11 cellular contexts compared by ENCODE assay signal in genomic region chr6:33430334-33430733, GRCh38. TPM values are rescaled to one million over a fixed set of nuclear protein-coding genes. Genes with fewer than 3 reads are reported as not detected.
DNase-seq lines count a peak whose midpoint lies in the region; ATAC-seq and TF ChIP-seq lines count a peak whose summit lies in the region.
"Had no signal": no experiment of that assay in that cellular context is flagged by ENCODE, and none has a peak within 500 bp of the region (broad histone marks: within the 10 kb centered on the region; RNA-seq: fewer than 3 reads in every experiment).

No MANE protein-coding gene starts in this region.

- H3K27ac ChIP-seq in OCI-LY1 (ENCODE audit: low read depth, low read length, poor library complexity, severe bottlenecking) (peak overlapping the region; percentile 60), dorsolateral prefrontal cortex (peak overlapping the region in 32 of 59 donors; percentile 4 to 98 (median 84)), neural cell (ENCODE audit: low read length) (peak overlapping the region; percentile 81)
- H3K27ac ChIP-seq: GM23248, thyroid gland had no signal

- peak overlapping the region; percentile 80 for H3K4me2 ChIP-seq in OCI-LY1 (ENCODE audit: low read length)
- peak overlapping the region; percentile 96 for H3K4me2 ChIP-seq in neural cell (ENCODE audit: low read length)

- H4K20me1 ChIP-seq in OCI-LY1 (ENCODE audit: insufficient read depth, low read length) (no peaks in the 10 kb centered on the region), neural cell (ENCODE audit: insufficient read depth) (no peaks in the 10 kb centered on the region)

- H3K27me3 ChIP-seq in OCI-LY1 (ENCODE audit: insufficient read depth, low read length) (no peaks in the 10 kb centered on the region), dorsolateral prefrontal cortex (no peaks in the 10 kb centered on the region), neural cell (ENCODE audit: insufficient read depth, low read depth, low read length) (no peaks in the 10 kb centered on the region)
- H3K27me3 ChIP-seq: thyroid gland had no signal

- no peak overlapping the region for H3K4me3 ChIP-seq in GM12865 (ENCODE audit: low read depth, low read length)
- peak overlapping the region; percentile 31 for H3K4me3 ChIP-seq in OCI-LY1 (ENCODE audit: low read depth, low read length, poor library complexity, severe bottlenecking)
- H3K4me3 ChIP-seq in dorsolateral prefrontal cortex: peak overlapping the region in 49 of 59 donors; percentile 0 to 80 (median 60)
- H3K4me3 ChIP-seq in neural cell (ENCODE audit: low read length): peak overlapping the region; percentile 87
- H3K4me3 ChIP-seq: GM23248, thyroid gland had no signal

- DNase-seq in GM12865 (ENCODE audit: low read depth) (peak; percentile 57), dorsolateral prefrontal cortex (no peak), cerebellar cortex (ENCODE audit: low spot score) (no peak)
- DNase-seq in activated effector memory CD4-positive, alpha-beta T cell treated with Interleukin-2 at 50 U/mL for 16 hours: no peak
- DNase-seq: NCI-H524 treated with DMSO at 0.1 percent for 48 hours had no signal

- TF ChIP-seq CTCF in GM12865 (IDR thresholded peaks at IDR 0.05; ENCODE audit: insufficient read depth, low read depth, low read length, missing control alignments): no peak
- no peak for TF ChIP-seq CTCF in OCI-LY1 (IDR thresholded peaks at IDR 0.05; ENCODE audit: low read length)
- no peak for TF ChIP-seq CTCF in dorsolateral prefrontal cortex (IDR thresholded peaks at IDR 0.05 in 54 of 56, conservative IDR thresholded peaks at IDR 0.05 in 2 of 56; ENCODE audit: low read depth in 1 of 56, partially characterized antibody in 56 of 56)
- no peak for TF ChIP-seq CTCF in neural cell (IDR thresholded peaks at IDR 0.05; ENCODE audit: poor library complexity, severe bottlenecking)

- TF ChIP-seq EP300 in neural cell (conservative IDR thresholded peaks at IDR 0.05; ENCODE audit: poor library complexity, severe bottlenecking): no peak

- 0 out of 2 replicates have a peak, but pooled peaks cover 3% of the 10 kb centered on the region for H3K36me3 ChIP-seq in OCI-LY1 (ENCODE audit: insufficient read depth, low read length)
- no peaks in the 10 kb centered on the region for H3K36me3 ChIP-seq in neural cell (ENCODE audit: insufficient read depth, low read length)

- H3K9me3 ChIP-seq in OCI-LY1 (ENCODE audit: low read length) (no peaks in the 10 kb centered on the region), neural cell (ENCODE audit: low read length) (no peaks in the 10 kb centered on the region)
- H3K9me3 ChIP-seq: thyroid gland had no signal

- no peak for TF ChIP-seq RAD21 in neural cell (conservative IDR thresholded peaks at IDR 0.05)

- no peaks in the 10 kb centered on the region for H3K9me2 ChIP-seq in OCI-LY1 (ENCODE audit: low read depth, low read length)
- H3K9me2 ChIP-seq in neural cell (ENCODE audit: insufficient read depth, low read length): no peaks in the 10 kb centered on the region

- intact Hi-C loops in dorsolateral prefrontal cortex (cut with DNase I): no loop called here

- no peak overlapping the region for H2AFZ ChIP-seq in OCI-LY1 (ENCODE audit: low read length)
- no peak overlapping the region for H2AFZ ChIP-seq in neural cell (ENCODE audit: low read depth, low read length)
- H2AFZ ChIP-seq: GM23248 had no signal

- ATAC-seq in GM19035 (IDR thresholded peaks at IDR 0.05; ENCODE audit: unreplicated experiment) (no peak), GM18867 (IDR thresholded peaks at IDR 0.05; ENCODE audit: unreplicated experiment) (no peak)

- H3K4me1 ChIP-seq in OCI-LY1 (ENCODE audit: insufficient read depth, low read length, severe bottlenecking): peaks cover 63% of the 10 kb centered on the region

- H3K9ac ChIP-seq in OCI-LY1 (ENCODE audit: low read length): peak overlapping the region; percentile 3; the same call in 1 of the 2 replicates
- peak overlapping the region; percentile 81 for H3K9ac ChIP-seq in neural cell (ENCODE audit: low read length)
- H3K9ac ChIP-seq: GM23248 had no signal

- 0 out of 2 replicates have a peak, but pooled peaks cover 5% of the 10 kb centered on the region for H3F3A ChIP-seq in OCI-LY1 (ENCODE audit: insufficient read depth, low read length)
- H3F3A ChIP-seq in neural cell (ENCODE audit: insufficient read depth, low read length, poor library complexity, severe bottlenecking): no peaks in the 10 kb centered on the region

- no peaks in the 10 kb centered on the region for H3K79me2 ChIP-seq in OCI-LY1 (ENCODE audit: insufficient read depth, low read length)
- H3K79me2 ChIP-seq in neural cell (replicated peaks; ENCODE audit: insufficient read depth, low read length): peaks cover 42% of the 10 kb centered on the region

TF ChIP-seq in neural cell, 6 proteins besides CTCF, POLR2A, EP300 and RAD21:
- TF ChIP-seq SMC3 (conservative IDR thresholded peaks at IDR 0.05; ENCODE audit: poor library complexity) (no peak), EZH2 (IDR thresholded peaks at IDR 0.05; ENCODE audit: borderline replicate concordance, insufficient read depth, low read length, poor library complexity, severe bottlenecking) (no peak), TAF1 (IDR thresholded peaks at IDR 0.05; ENCODE audit: low read depth) (no peak), MXI1 (conservative IDR thresholded peaks at IDR 0.05; ENCODE audit: poor library complexity, severe bottlenecking) (no peak), POLR2AphosphoS5 (IDR thresholded peaks at IDR 0.05) (no peak), REST (IDR thresholded peaks at IDR 0.05; ENCODE audit: borderline replicate concordance) (no peak)
TF ChIP-seq in neural cell: peak in this region for 0.

RNA-seq across cellular contexts. Expression of gene SYNGAP1, which starts 10.5 kb away (rescaled TPM):
- 100 to 1,000 TPM in 65 of 120 experiments, 10 to 100 TPM in 55; 41.7 to 147 (median 101) TPM for total RNA-seq in dorsolateral prefrontal cortex
- polyA plus RNA-seq in neural cell: 4.3 and 5.9 TPM in 2 replicates
- polyA minus RNA-seq in neural cell: 24.0 and 24.1 TPM in 2 replicates

RNA-seq across cellular contexts. Expression of gene CUTA, which starts 12.4 kb away (rescaled TPM):
- total RNA-seq in dorsolateral prefrontal cortex: 100 to 1,000 TPM; 118 to 222 (median 177) TPM
- 341 and 343 TPM in 2 replicates for polyA plus RNA-seq in neural cell
- polyA minus RNA-seq in neural cell: 124 and 125 TPM in 2 replicates

RNA-seq across cellular contexts. Expression of gene PHF1, which starts 19.5 kb away (rescaled TPM):
- 100 to 1,000 TPM in 37 of 120 experiments, 10 to 100 TPM in 83; 71.0 to 137 (median 93.5) TPM for total RNA-seq in dorsolateral prefrontal cortex
- 102 and 112 TPM in 2 replicates for polyA plus RNA-seq in neural cell
- polyA minus RNA-seq in neural cell: 33.4 and 34.6 TPM in 2 replicates

RNA-seq across cellular contexts. Expression of gene ZBTB9, which starts 24.0 kb away (rescaled TPM):
- total RNA-seq in dorsolateral prefrontal cortex: 10 to 100 TPM in 12 of 120 experiments, 1 to 10 TPM in 108; 1.9 to 15.2 (median 6.9) TPM
- polyA plus RNA-seq in neural cell: 6.8 and 7.7 TPM in 2 replicates
- polyA minus RNA-seq in neural cell: 15.2 and 18.3 TPM in 2 replicates

RNA-seq across cellular contexts. Expression of gene KIFC1, which starts 38.7 kb away (rescaled TPM):
- total RNA-seq in dorsolateral prefrontal cortex: 1 to 10 TPM in 29 of 120 experiments, under 1 TPM in 67, not detected in 24; 0.11 to 3.3 (median 0.62) TPM
- polyA plus RNA-seq in neural cell: 0.52 and 2.1 TPM in 2 replicates
- polyA minus RNA-seq in neural cell: 1.2 and 1.4 TPM in 2 replicates
